8 cellular contexts compared by ENCODE assay signal in genomic region chr20:33674294-33675126, GRCh38. TPM values are rescaled to one million over a fixed set of nuclear protein-coding genes. Genes with fewer than 3 reads are reported as not detected.
A peak's percentile ranks its signal among the peaks of the same experiment; 100 is the strongest.
DNase-seq lines count a peak whose midpoint lies in the region; ATAC-seq and TF ChIP-seq lines count a peak whose summit lies in the region.

Gene NECAB3, minus strand, starts transcription at chr20:33674428. Its CDS starts 76 bp downstream, at chr20:33674352.

- H2AFZ ChIP-seq in osteoblast (ENCODE audit: low read length), result peak within 1 kb of the TSS; percentile 92

- H3K9me3 ChIP-seq in adipocyte (ENCODE audit: control insufficient read depth, low read length) (no peaks in the 10 kb centered on the region), cardiac muscle cell (ENCODE audit: low read depth) (no peaks in the 10 kb centered on the region), osteoblast (ENCODE audit: low read depth, low read length) (no peaks in the 10 kb centered on the region), aorta (ENCODE audit: control insufficient read depth, low read length) (no peaks in the 10 kb centered on the region)

- in situ Hi-C loops in Caki2 (cut with HindIII; ENCODE audit: low pct_unique_long_range_greater_than_20kb, low sequenced_read_pairs), result no loop called here

- H3K27ac ChIP-seq in cardiac muscle cell (peak within 1 kb of the TSS; percentile 80), osteoblast (ENCODE audit: low read depth, low read length) (peak within 1 kb of the TSS; percentile 70), aorta (ENCODE audit: low read depth in 1 of 2, low read length in 2 of 2) (peak within 1 kb of the TSS; percentile 64 to 90)

- H3K36me3 ChIP-seq in adipocyte (ENCODE audit: control insufficient read depth, insufficient read depth, low read length, severe bottlenecking) (peaks cover 18% of the 10 kb centered on the region), cardiac muscle cell (peaks cover 3% of the 10 kb centered on the region), osteoblast (ENCODE audit: insufficient read depth, low read length) (peaks cover 19% of the 10 kb centered on the region), aorta (ENCODE audit: control insufficient read depth in 1 of 2, insufficient read depth in 2 of 2, low read length in 1 of 2) (no peaks in the 10 kb centered on the region)

- TF ChIP-seq CTCF in cardiac muscle cell (IDR thresholded peaks at IDR 0.05; ENCODE audit: low read depth, low read length), result no peak
- TF ChIP-seq CTCF in osteoblast (IDR thresholded peaks at IDR 0.05; ENCODE audit: extremely low read depth, low read depth, low read length), result no peak

- WGBS in aorta, 2 donors, result 0 to 1% methylated on average over 25 to 73 of the region's 73 CpGs

- H3K4me1 ChIP-seq in adipocyte (ENCODE audit: control insufficient read depth, insufficient read depth, low read length) (peaks cover 58% of the 10 kb centered on the region), cardiac muscle cell (ENCODE audit: low read depth) (peaks cover 27% of the 10 kb centered on the region), osteoblast (ENCODE audit: insufficient read depth, low read length) (peaks cover 26% of the 10 kb centered on the region), aorta (ENCODE audit: control insufficient read depth in 1 of 2, insufficient read depth in 2 of 2, low read length in 2 of 2) (no peaks in the 10 kb centered on the region)

- H3K9ac ChIP-seq in adipocyte (ENCODE audit: low read length), result peak within 1 kb of the TSS; percentile 93

- ATAC-seq in GM21447 (IDR thresholded peaks at IDR 0.05; ENCODE audit: unreplicated experiment) (peak; percentile 73), aorta (ENCODE audit: low FRiP score) (peak; percentile 83)

- intact Hi-C loops in aorta (cut with DNase I), result no loop called here

- DNase-seq in Caki2 (ENCODE audit: low read depth) (peak; percentile 69), LoVo (ENCODE audit: low spot score) (peak; percentile 84), SK-N-DZ (ENCODE audit: low spot score) (peak; percentile 87), adipocyte (ENCODE audit: low read depth) (peak; percentile 93), cardiac muscle cell (ENCODE audit: low read depth in 1 of 2, low spot score in 1 of 2) (peak; percentile 79 to 91), osteoblast (ENCODE audit: insufficient read length, low spot score, missing footprints) (peak; percentile 99), aorta (peak; percentile 87 to 94)

- no peaks in the 10 kb centered on the region for H3K27me3 ChIP-seq in adipocyte (replicated peaks; ENCODE audit: control insufficient read depth, insufficient read depth, low read length)
- H3K27me3 ChIP-seq in cardiac muscle cell, result no peaks in the 10 kb centered on the region
- H3K27me3 ChIP-seq in osteoblast (ENCODE audit: insufficient read depth, low read length), result no peaks in the 10 kb centered on the region
- H3K27me3 ChIP-seq in aorta (ENCODE audit: control insufficient read depth in 1 of 2, insufficient read depth in 2 of 2, low read length in 1 of 2), result no peaks in the 10 kb centered on the region

- peaks cover 9% of the 10 kb centered on the region for H4K20me1 ChIP-seq in osteoblast (ENCODE audit: insufficient read depth, low read length)

- H3K4me3 ChIP-seq in adipocyte (ENCODE audit: low read length) (peak within 1 kb of the TSS; percentile 89), cardiac muscle cell (peak within 1 kb of the TSS; percentile 85), osteoblast (ENCODE audit: insufficient read depth, low read length) (peak within 1 kb of the TSS; percentile 74), aorta (ENCODE audit: low read length in 2 of 2) (peak within 1 kb of the TSS; percentile 54 to 65)

- peaks cover 5% of the 10 kb centered on the region for H3K79me2 ChIP-seq in osteoblast (ENCODE audit: insufficient read depth, low read length)

- H3K4me2 ChIP-seq in osteoblast (ENCODE audit: insufficient read depth, low read length), result peak within 1 kb of the TSS; percentile 92

RNA-seq across cellular contexts. Expression of gene NECAB3, which starts in this region (rescaled TPM):
- 30.2 and 96.4 TPM in 2 replicates for total RNA-seq in Caki2 (2014; rRNA removed; shearing (Covaris generic); ENCODE audit: low replicate concordance)
- 83.8 and 101 TPM in 2 replicates for polyA plus RNA-seq in SK-N-DZ (2014; cell fraction: cytosol; rRNA removed)
- 281 and 314 TPM in 2 replicates for polyA plus RNA-seq in SK-N-DZ (2014; cell fraction: nucleus; rRNA removed)
- total RNA-seq in cardiac muscle cell (185 and 187 TPM in 2 replicates), osteoblast (14.7 and 27.1 TPM in 2 replicates), aorta (10 to 100 TPM; 20.5 to 26.1 TPM)
- polyA plus RNA-seq in cardiac muscle cell (93.1 and 98.5 TPM in 2 replicates), aorta (10 to 100 TPM; 10.6 to 53.1 TPM)

Comparison
In these comparisons a context has a peak if more than half of its experiments do, and no peak if none do; other contexts are left out.
1. Peak in every context shown above with its lines: DNase-seq, ATAC-seq, H3K4me3 ChIP-seq and H3K27ac ChIP-seq.